In the genomic region with DNA sequence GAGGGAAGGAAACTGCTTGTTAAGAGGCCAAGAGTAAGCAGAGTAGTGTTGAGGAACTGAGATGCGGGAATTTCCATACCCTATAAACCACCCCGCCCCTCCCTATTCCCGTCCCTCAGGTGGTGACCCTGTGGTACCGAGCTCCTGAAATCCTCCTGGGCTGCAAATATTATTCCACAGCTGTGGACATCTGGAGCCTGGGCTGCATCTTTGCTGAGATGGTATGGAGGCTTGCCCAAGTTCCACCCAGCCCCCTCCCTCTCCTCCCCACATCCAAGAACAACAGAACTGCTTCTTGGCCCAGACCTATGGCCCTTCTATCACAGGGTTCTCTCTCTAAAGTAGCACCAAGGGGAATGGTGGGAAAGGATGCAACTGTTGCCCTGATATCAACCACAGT, we compare ENCODE assay signal across 26 cellular contexts. TPM values are rescaled to one million over a fixed set of nuclear protein-coding genes. Genes with fewer than 3 reads are reported as not detected.
"Had no signal": no experiment of that assay in that cellular context is flagged by ENCODE, and none has a peak within 500 bp of the region (broad histone marks: within the 10 kb centered on the region; RNA-seq: fewer than 3 reads in every experiment).

No MANE protein-coding gene starts in this region.

- H3K27ac Mint-ChIP-seq: activated B cell treated with CpG ODN at 0.5 μM for 24 hours; activated CD4-positive, alpha-beta T cell treated with anti-CD3 and anti-CD28 coated beads for 36 hours; activated naive CD4-positive, alpha-beta T cell treated with anti-CD3 and anti-CD28 coated beads for 36 hours; activated T-cell treated with anti-CD3 and anti-CD28 coated beads, Interleukin-2, amount 50 U/mL, for 72 hours; endodermal cell; natural killer cell treated with Interleukin-12 subunit alpha and Interleukin-12 subunit beta and Interleukin-15 and Interleukin-18, amount 100 ng/mL, for 72 hours; stimulated activated naive CD8-positive, alpha-beta T cell treated with anti-CD3 and anti-CD28 coated beads, Interleukin-15, Interleukin-2, amounts not matched to agents 100 ng/mL and 50 ng/mL, for 24 hours had no signal

- H3K36me3 ChIP-seq: cardiac muscle cell had no signal

- H3K4me3 Mint-ChIP-seq: activated B cell treated with CpG ODN at 0.5 μM for 24 hours; activated naive CD4-positive, alpha-beta T cell treated with anti-CD3 and anti-CD28 coated beads for 36 hours; activated T-cell treated with anti-CD3 and anti-CD28 coated beads, Interleukin-2, amount 50 U/mL, for 72 hours; endodermal cell; natural killer cell treated with Interleukin-12 subunit alpha and Interleukin-12 subunit beta and Interleukin-15 and Interleukin-18, amount 100 ng/mL, for 72 hours; stimulated activated naive CD8-positive, alpha-beta T cell treated with anti-CD3 and anti-CD28 coated beads, Interleukin-15, Interleukin-2, amounts not matched to agents 100 ng/mL and 50 ng/mL, for 24 hours had no signal

- H3K27ac ChIP-seq: body of pancreas, cardiac muscle cell, epithelial cell of prostate, parathyroid adenoma, tibial artery had no signal

- H3K9me3 ChIP-seq: body of pancreas, tibial artery had no signal

- H2AFZ ChIP-seq: parathyroid adenoma had no signal

- H3K36me3 Mint-ChIP-seq: natural killer cell treated with Interleukin-12 subunit alpha and Interleukin-12 subunit beta and Interleukin-15 and Interleukin-18, amount 100 ng/mL, for 72 hours had no signal

- H3K9me3 Mint-ChIP-seq: activated B cell treated with CpG ODN at 0.5 μM for 24 hours; activated naive CD4-positive, alpha-beta T cell treated with anti-CD3 and anti-CD28 coated beads for 36 hours; activated T-cell treated with anti-CD3 and anti-CD28 coated beads, Interleukin-2, amount 50 U/mL, for 72 hours; endodermal cell; natural killer cell treated with Interleukin-12 subunit alpha and Interleukin-12 subunit beta and Interleukin-15 and Interleukin-18, amount 100 ng/mL, for 72 hours; stimulated activated naive CD8-positive, alpha-beta T cell treated with anti-CD3 and anti-CD28 coated beads, Interleukin-15, Interleukin-2, amounts not matched to agents 100 ng/mL and 50 ng/mL, for 24 hours had no signal

- H3K27me3 Mint-ChIP-seq: activated B cell treated with CpG ODN at 0.5 μM for 24 hours; activated CD4-positive, alpha-beta T cell treated with anti-CD3 and anti-CD28 coated beads for 36 hours; natural killer cell treated with Interleukin-12 subunit alpha and Interleukin-12 subunit beta and Interleukin-15 and Interleukin-18, amount 100 ng/mL, for 72 hours; stimulated activated naive CD8-positive, alpha-beta T cell treated with anti-CD3 and anti-CD28 coated beads, Interleukin-15, Interleukin-2, amounts not matched to agents 100 ng/mL and 50 ng/mL, for 24 hours had no signal

- ATAC-seq: activated CD4-positive, alpha-beta T cell treated with anti-CD3 and anti-CD28 coated beads for 36 hours; activated T-cell treated with anti-CD3 and anti-CD28 coated beads, Interleukin-2, amount 50 U/mL, for 72 hours; body of pancreas; left ventricle myocardium superior; natural killer cell treated with Interleukin-12 subunit alpha and Interleukin-12 subunit beta and Interleukin-15 and Interleukin-18, amount 100 ng/mL, for 72 hours; right cardiac atrium had no signal

- DNase-seq: activated B cell treated with CpG ODN at 0.5 μM for 24 hours; activated CD4-positive, alpha-beta T cell treated with anti-CD3 and anti-CD28 coated beads for 36 hours; activated CD4-positive, alpha-beta T cell treated with anti-CD3 and anti-CD28 coated beads, Interleukin-2, amount 50 U/mL, for 4 hours; activated CD8-positive, alpha-beta memory T cell treated with anti-CD3 and anti-CD28 coated beads for 24 hours; activated CD8-positive, alpha-beta memory T cell treated with anti-CD3 and anti-CD28 coated beads, Interleukin-2, amount 50 U/mL, for 48 hours; activated effector memory CD4-positive, alpha-beta T cell treated with Interleukin-2 at 50 U/mL for 16 hours; activated naive CD4-positive, alpha-beta T cell treated with anti-CD3 and anti-CD28 coated beads for 36 hours; activated T-cell treated with anti-CD3 and anti-CD28 coated beads, Interleukin-2, amount 50 U/mL, for 72 hours; anterior cingulate cortex; cortex of kidney; endodermal cell; hippocampal formation; left ventricle myocardium superior; mammary epithelial cell; midbrain; stimulated activated CD4-positive, alpha-beta T cell treated with anti-CD3 and anti-CD28 coated beads, Interleukin-4, amount 100 ng/mL, for 24 hours; substantia nigra; tibial artery had no signal

- H3K9ac ChIP-seq: parathyroid adenoma had no signal

- H3K4me3 ChIP-seq: body of pancreas, cardiac muscle cell, tibial artery had no signal

- H3K27me3 ChIP-seq: body of pancreas, cardiac muscle cell, tibial artery had no signal

RNA-seq across cellular contexts. Expression of a gene that starts 3.5 kb away (rescaled TPM):
- total RNA-seq: activated B cell treated with CpG ODN at 0.5 μM for 24 hours; T-helper 1 cell treated with Interleukin-12 subunit alpha and Interleukin-12 subunit beta and Interleukin-4 antibody, amounts not matched to agents 30 ng/mL and 1 ng/mL, for 36 hours had no signal
